ENCODE assay signal across 8 cellular contexts in the genomic region with DNA sequence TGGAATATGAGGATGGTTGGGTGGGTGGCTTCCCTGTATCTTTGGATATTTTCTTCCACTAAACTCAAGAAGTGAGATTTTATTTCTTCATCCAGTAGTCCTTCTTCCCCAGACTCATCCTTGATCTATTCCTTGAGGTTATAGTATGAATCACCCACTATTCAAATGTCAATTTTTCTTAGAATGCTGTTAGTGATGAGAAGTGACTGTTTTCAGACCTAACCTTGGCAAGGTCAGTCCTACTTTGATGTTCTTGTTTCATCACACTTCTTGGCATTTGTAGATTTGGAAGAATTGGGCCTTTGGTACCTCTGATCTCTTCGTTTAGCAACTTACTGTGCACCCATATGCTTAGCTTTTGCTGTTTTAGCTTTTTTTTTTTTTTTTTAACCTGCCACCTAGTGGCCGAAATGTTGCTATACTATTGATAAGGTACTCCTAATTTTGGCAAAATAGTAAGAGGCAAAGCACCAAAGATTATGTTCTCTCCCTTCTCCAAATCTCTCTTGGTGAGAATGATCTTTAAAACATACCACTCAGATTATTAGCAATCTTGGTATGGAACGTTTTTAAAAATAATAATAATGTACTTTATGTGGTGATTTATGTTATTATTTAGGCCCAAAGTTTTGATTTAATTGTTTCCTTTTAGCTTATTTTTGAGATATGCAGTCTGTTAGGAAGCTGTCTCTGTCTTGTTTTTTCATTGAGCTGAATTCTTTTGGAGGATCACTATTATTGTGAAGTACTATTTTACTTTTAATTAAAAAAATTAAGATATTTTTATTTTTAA. TPM values are rescaled to one million over a fixed set of nuclear protein-coding genes. Genes with fewer than 3 reads are reported as not detected.
DNase-seq lines count a peak whose midpoint lies in the region; ATAC-seq and TF ChIP-seq lines count a peak whose summit lies in the region.

No MANE protein-coding gene starts in this region.

- no peak overlapping the region for H3K4me3 ChIP-seq in fibroblast of pulmonary artery (replicated peaks; ENCODE audit: low read depth, low read length)
- H3K4me3 ChIP-seq in prostate gland = no peak overlapping the region

- ATAC-seq in GM18909 (IDR thresholded peaks at IDR 0.05; ENCODE audit: poor library complexity, unreplicated experiment) (peak; percentile 67), T-helper 17 cell (peak; percentile 84), GM19463 (IDR thresholded peaks at IDR 0.05; ENCODE audit: unreplicated experiment) (no peak), HG03139 (IDR thresholded peaks at IDR 0.05; ENCODE audit: unreplicated experiment) (no peak)

- no peak for TF ChIP-seq POLR2A in prostate gland (IDR thresholded peaks at IDR 0.05)

- no peaks in the 10 kb centered on the region for H3K27me3 ChIP-seq in prostate gland (replicated peaks; ENCODE audit: insufficient read depth)

- DNase-seq in DMS53 treated with DMSO at 0.1 percent for 48 hours (lab: John Stamatoyannopoulos, UW; ENCODE audit: unreplicated experiment) = peak; percentile 25
- peak; percentile 20 for DNase-seq in HuH-7 (ENCODE audit: low spot score)
- no peak for DNase-seq in T-helper 17 cell
- DNase-seq in fibroblast of pulmonary artery (ENCODE audit: low read depth) = peak; percentile 71
- DNase-seq in prostate gland (ENCODE audit: low spot score) = no peak

- H3K27ac Mint-ChIP-seq in T-helper 17 cell = peak overlapping the region; percentile 88

- intact Hi-C loops in prostate gland (cut with DNase I) = loop anchor here (5.0 kb wide), 1 partner anchor 358 kb away; no protein-coding TSS in a partner anchor

- H3K4me1 ChIP-seq in prostate gland (replicated peaks) = no peaks in the 10 kb centered on the region

- 3% methylated on average over 3 of the region's 3 CpGs for WGBS in prostate gland

- H3K36me3 ChIP-seq in prostate gland = no peaks in the 10 kb centered on the region

- H3K27me3 Mint-ChIP-seq in T-helper 17 cell = no peaks in the 10 kb centered on the region

- peaks cover 3% of the 10 kb centered on the region for H3K36me3 Mint-ChIP-seq in T-helper 17 cell (ENCODE audit: low read depth)

- H3K9me3 ChIP-seq in T-helper 17 cell (ENCODE audit: control insufficient read depth, low read length, poor library complexity, severe bottlenecking) = no peaks in the 10 kb centered on the region
- H3K9me3 ChIP-seq in prostate gland = no peaks in the 10 kb centered on the region

- TF ChIP-seq CTCF in fibroblast of pulmonary artery (IDR thresholded peaks at IDR 0.05; ENCODE audit: low read length, missing control alignments) (peak; percentile 64), prostate gland (IDR thresholded peaks at IDR 0.05) (peak; percentile 46 to 70 (median 64))

- H3K4me3 Mint-ChIP-seq in T-helper 17 cell = no peak overlapping the region

- peaks cover 29% of the 10 kb centered on the region for H3K4me1 Mint-ChIP-seq in T-helper 17 cell

- H3K27ac ChIP-seq in prostate gland = no peak overlapping the region

RNA-seq across cellular contexts. Expression of gene DCK, which starts 16.5 kb away (rescaled TPM):
- total RNA-seq in T-helper 17 cell = 10 to 100 TPM; 25.3 TPM
- total RNA-seq in prostate gland = 10 to 100 TPM; 14.0 to 17.0 TPM

Comparison
In these comparisons a context has a peak if more than half of its experiments do, and no peak if none do; other contexts are left out.
1. DNase-seq: peak in DMS53 treated with DMSO at 0.1 percent for 48 hours (single experiment), HuH-7 (single experiment) and fibroblast of pulmonary artery (single experiment); none in T-helper 17 cell (0 of 3) and prostate gland (single experiment).
2. ATAC-seq: peak in GM18909 (single experiment) and T-helper 17 cell (single experiment); none in GM19463 (single experiment) and HG03139 (single experiment).